In the genomic region with DNA sequence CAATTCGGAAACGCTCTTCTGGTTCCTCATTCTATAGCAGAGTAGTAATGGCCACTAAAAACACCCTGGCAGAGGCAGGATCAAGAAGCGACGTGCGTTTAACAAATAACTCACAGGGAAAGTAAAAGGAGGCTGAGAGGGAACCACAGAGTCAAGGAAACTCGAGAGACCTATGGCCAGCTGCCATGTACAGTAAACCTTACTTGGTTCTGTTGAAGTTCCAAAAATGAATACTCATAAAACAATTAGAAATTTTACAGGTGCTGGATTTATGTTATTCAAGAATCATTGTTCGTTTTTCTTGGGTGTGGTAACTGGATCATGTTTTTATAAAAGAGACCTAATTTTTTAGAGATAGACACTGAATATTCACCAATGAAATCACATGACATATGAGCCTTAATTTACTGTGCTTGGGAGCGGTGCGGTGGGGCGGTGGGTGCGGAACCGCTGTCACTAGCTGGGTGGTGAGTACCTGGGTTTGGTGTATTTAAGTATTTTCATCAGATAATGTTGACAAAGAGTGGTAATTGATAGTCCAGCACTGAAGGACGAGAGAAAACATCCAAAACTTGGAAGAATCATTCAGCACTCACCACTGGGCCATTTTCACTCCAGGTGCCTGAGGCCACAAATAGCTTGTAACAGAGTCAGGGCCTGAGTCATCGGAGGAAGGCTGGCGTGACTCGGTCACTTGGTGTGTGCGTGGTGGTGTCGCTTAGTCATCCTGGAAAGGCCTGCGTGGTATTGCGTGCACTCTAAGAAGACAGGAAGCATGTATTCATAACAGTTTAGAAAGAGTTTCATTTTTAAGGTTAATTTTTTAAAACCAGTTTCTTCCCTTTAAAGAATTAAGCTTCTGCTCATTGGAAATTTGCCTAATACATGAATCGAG, we compare ENCODE assay signal across 9 cellular contexts.
DNase-seq lines count a peak whose midpoint lies in the region; ATAC-seq and TF ChIP-seq lines count a peak whose summit lies in the region.
"Had no signal": no experiment of that assay in that cellular context is flagged by ENCODE, and none has a peak within 500 bp of the region (broad histone marks: within the 10 kb centered on the region; RNA-seq: fewer than 3 reads in every experiment).

No MANE protein-coding gene starts in this region.

- no peaks in the 10 kb centered on the region for H3K9me3 Mint-ChIP-seq in endodermal cell
- H3K9me3 Mint-ChIP-seq: IgD-negative memory B cell had no signal

- no peaks in the 10 kb centered on the region for H3K27me3 Mint-ChIP-seq in endodermal cell (ENCODE audit: insufficient read depth)
- H3K27me3 Mint-ChIP-seq: IgD-negative memory B cell had no signal

- ATAC-seq in GM21737 (IDR thresholded peaks at IDR 0.05; ENCODE audit: unreplicated experiment), result peak; percentile 74

- H3K9ac ChIP-seq in endodermal cell (ENCODE audit: extremely low read depth, low read length, poor library complexity, severe bottlenecking), result no peak overlapping the region

- H3K36me3 Mint-ChIP-seq in endodermal cell (ENCODE audit: low read depth), result peaks cover 11% of the 10 kb centered on the region

- H3K27ac ChIP-seq in endodermal cell (ENCODE audit: low read depth, low read length), result no peak overlapping the region

- H3K9me3 ChIP-seq in MG63 (no peaks in the 10 kb centered on the region), endodermal cell (ENCODE audit: control insufficient read depth, low read length) (no peaks in the 10 kb centered on the region)

- no peak for TF ChIP-seq CTCF in endodermal cell (conservative IDR thresholded peaks at IDR 0.05)

- peaks cover 8% of the 10 kb centered on the region for H3K4me1 Mint-ChIP-seq in endodermal cell

- no peaks in the 10 kb centered on the region for H3K4me1 ChIP-seq in endodermal cell (ENCODE audit: control insufficient read depth, insufficient read depth, low read length)

- WGBS in endodermal cell (ENCODE audit: insufficient coverage in 1 of 2, insufficient read length in 1 of 2), 2 experiments, result 95% methylated on average over 12 to 20 of the region's 21 CpGs

- no peak overlapping the region for H3K4me3 Mint-ChIP-seq in endodermal cell

- H3K36me3 ChIP-seq in MG63 (peaks cover 48% of the 10 kb centered on the region), endodermal cell (ENCODE audit: control insufficient read depth, insufficient read depth, low read length) (peaks cover 16% of the 10 kb centered on the region)

- DNase-seq in COLO668 (lab: John Stamatoyannopoulos, UW; ENCODE audit: unreplicated experiment) (peak; percentile 6), MG63 (peak; percentile 99), endodermal cell (peak; percentile 50), renal cortical epithelial cell (ENCODE audit: low read depth) (peak; percentile 95), C1 segment of cervical spinal cord (lab: John Stamatoyannopoulos, UW) (no peak), NCI-H2171 treated with DMSO at 0.1 percent for 48 hours (lab: John Stamatoyannopoulos, UW) (no peak)
- DNase-seq in activated CD4-positive, alpha-beta T cell treated with anti-CD3 and anti-CD28 coated beads, Interleukin-2, amount 50 U/mL, for 4 hours, result peak; percentile 83 to 89

- no peak overlapping the region for H3K4me3 ChIP-seq in MG63
- no peak overlapping the region for H3K4me3 ChIP-seq in endodermal cell (ENCODE audit: low read length)

- H3K27ac Mint-ChIP-seq in endodermal cell, result peak overlapping the region; percentile 17

- H3K27me3 ChIP-seq in MG63 (no peaks in the 10 kb centered on the region), endodermal cell (ENCODE audit: control insufficient read depth, insufficient read depth, low read length, poor library complexity, severe bottlenecking) (no peaks in the 10 kb centered on the region)

Comparison
In these comparisons a context has a peak if more than half of its experiments do, and no peak if none do; other contexts are left out.
1. DNase-seq: peak in COLO668 (single experiment), MG63 (single experiment), activated CD4-positive, alpha-beta T cell treated with anti-CD3 and anti-CD28 coated beads, Interleukin-2, amount 50 U/mL, for 4 hours (2 of 2), endodermal cell (single experiment) and renal cortical epithelial cell (single experiment); none in C1 segment of cervical spinal cord (0 of 14) and NCI-H2171 treated with DMSO at 0.1 percent for 48 hours (single experiment).